In the genomic region with DNA sequence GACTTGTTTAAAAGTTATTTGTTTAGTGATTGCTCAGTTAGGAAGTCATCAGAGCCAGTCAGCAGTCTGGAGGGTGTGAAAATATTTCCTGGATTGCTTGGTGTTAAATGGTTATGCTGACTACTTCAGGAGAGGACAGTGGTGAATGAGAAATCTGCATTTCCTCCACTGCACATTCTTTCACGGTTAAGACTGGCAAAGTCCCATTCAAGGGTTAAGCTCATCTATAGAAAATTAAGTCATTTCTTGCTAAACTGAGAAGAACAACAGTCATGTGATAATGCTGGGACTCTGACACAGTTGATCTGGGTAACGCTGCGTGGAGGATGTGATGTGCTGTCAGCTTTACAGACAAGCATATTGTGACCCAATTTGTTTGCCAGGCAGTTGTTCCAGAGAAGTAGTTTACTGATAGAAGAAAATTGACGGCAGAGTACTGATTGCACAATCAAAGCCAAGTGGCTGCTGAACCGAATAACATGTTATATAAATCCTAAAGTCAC, we compare ENCODE assay signal across 9 cellular contexts.
DNase-seq lines count a peak whose midpoint lies in the region; ATAC-seq, FAIRE-seq and TF ChIP-seq lines count a peak whose summit lies in the region.
"Had no signal": no experiment of that assay in that cellular context is flagged by ENCODE, and none has a peak within 500 bp of the region (broad histone marks: within the 10 kb centered on the region; RNA-seq: fewer than 3 reads in every experiment).

No MANE protein-coding gene starts in this region.

- H3K36me3 ChIP-seq in IMR-90 (ENCODE audit: control insufficient read depth, insufficient read depth, low read length), result no peaks in the 10 kb centered on the region
- H3K36me3 ChIP-seq in body of pancreas (replicated peaks in 1 of 2; ENCODE audit: insufficient read depth in 1 of 2, low read depth in 2 of 2), result no peaks in the 10 kb centered on the region
- no peaks in the 10 kb centered on the region for H3K36me3 ChIP-seq in small intestine (ENCODE audit: control insufficient read depth in 2 of 2, insufficient read depth in 2 of 2, low read length in 2 of 2)

- H3K56ac ChIP-seq in IMR-90 (ENCODE audit: extremely low read depth, insufficient read depth, low read length), result no peak overlapping the region

- WGBS in IMR-90 (ENCODE audit: extremely low coverage in 2 of 2, insufficient read length in 1 of 2), 2 experiments, result 20% methylated on average over 2 of the region's 5 CpGs; no CpG with 5 or more reads in 1 of the 2 experiments
- 8 to 11% methylated on average over 5 of the region's 5 CpGs for WGBS in body of pancreas, 2 donors
- 24 to 32% (median 30%) methylated on average over 5 of the region's 5 CpGs for WGBS in small intestine, 3 donors

- H3K27ac ChIP-seq in IMR-90 (ENCODE audit: insufficient read depth, low read length), result no peak overlapping the region
- peak overlapping the region in 1 of 4 donors; percentile 16 for H3K27ac ChIP-seq in body of pancreas
- H3K27ac ChIP-seq in small intestine (ENCODE audit: low read depth in 1 of 2, low read length in 1 of 2), result peak overlapping the region in 1 of 2 donors; percentile 84

- H3K79me1 ChIP-seq in IMR-90 (ENCODE audit: low read depth in 1 of 2, low read length in 2 of 2), result no peaks in the 10 kb centered on the region

- no peak overlapping the region for H3K4me3 ChIP-seq in IMR-90 (ENCODE audit: insufficient read depth, low read depth, low read length)
- no peak overlapping the region for H3K4me3 ChIP-seq in body of pancreas
- H3K4me3 ChIP-seq in small intestine (ENCODE audit: low read depth in 1 of 2, low read length in 2 of 2), result no peak overlapping the region
- H3K4me3 ChIP-seq: skin epidermis had no signal

- H2AK5ac ChIP-seq in IMR-90 (ENCODE audit: low read depth, low read length), result no peak overlapping the region

- H3K27me3 ChIP-seq in IMR-90 (ENCODE audit: control insufficient read depth, insufficient read depth, low read length) (no peaks in the 10 kb centered on the region), body of pancreas (no peaks in the 10 kb centered on the region), small intestine (ENCODE audit: control insufficient read depth in 2 of 2, insufficient read depth in 2 of 2, low read length in 2 of 2) (no peaks in the 10 kb centered on the region)

- no peak overlapping the region for H3K9ac ChIP-seq in IMR-90 (ENCODE audit: low read depth, low read length)

- dilution Hi-C loops in IMR-90 (cut with HindIII; ENCODE audit: low sequenced_read_pairs, unreplicated experiment), result no loop called here

- FAIRE-seq in small intestine (lab: Jason Lieb, UNC), result no peak

- intact Hi-C loops in IMR-90 (cut with micrococcal nuclease), result no loop called here
- intact Hi-C loops in body of pancreas (cut with DNase I), result no loop called here
- intact Hi-C loops in left ventricle myocardium superior (cut with micrococcal nuclease), result no loop called here

- H4K20me1 ChIP-seq in IMR-90 (ENCODE audit: insufficient read depth, low read length), result no peaks in the 10 kb centered on the region

- peak overlapping the region; percentile 28 for H2AFZ ChIP-seq in IMR-90 (replicated peaks; ENCODE audit: low read length, poor library complexity)

- CTCF ChIA-PET in IMR-90 (lab: Yijun Ruan, JAX), result no interaction called here

- peak overlapping the region; percentile 37 for H3K4me2 ChIP-seq in IMR-90 (ENCODE audit: low read depth, low read length)

- in situ Hi-C loops in IMR-90 (cut with MboI; ENCODE audit: low sequenced_read_pairs), result no loop called here

- H2BK5ac ChIP-seq in IMR-90 (ENCODE audit: low read depth, low read length, poor library complexity, severe bottlenecking), result no peak overlapping the region

- POLR2A ChIA-PET in IMR-90 (lab: Charles Lee; ENCODE audit: unreplicated experiment), result no interaction called here

- H3K14ac ChIP-seq in IMR-90 (replicated peaks; ENCODE audit: low read depth, low read length), result no peak overlapping the region

- BruUV-seq in IMR-90 (replicated peaks; lab: Mats Ljungman, UMichigan), result no TSS peak

- no peak overlapping the region for H2AK9ac ChIP-seq in IMR-90 (replicated peaks; ENCODE audit: low read depth, low read length, poor library complexity)

- no peak overlapping the region for H4K5ac ChIP-seq in IMR-90 (ENCODE audit: low read depth, low read length)

- ATAC-seq in IMR-90 (ENCODE audit: low read depth), result peak; percentile 56
- ATAC-seq in body of pancreas, result peak; percentile 58
- ATAC-seq in left ventricle myocardium superior, result peak; percentile 85
- no peak for ATAC-seq in GM19455 (IDR thresholded peaks at IDR 0.05; ENCODE audit: unreplicated experiment)
- no peak for ATAC-seq in HG03139 (IDR thresholded peaks at IDR 0.05; ENCODE audit: unreplicated experiment)

- no peak overlapping the region for H2BK15ac ChIP-seq in IMR-90 (ENCODE audit: low read depth, low read length)

- TF ChIP-seq POLR2A in IMR-90 (IDR thresholded peaks at IDR 0.05; ENCODE audit: low read depth, low read length) (no peak), body of pancreas (IDR thresholded peaks at IDR 0.05) (no peak)

- TF ChIP-seq CTCF in IMR-90 (conservative IDR thresholded peaks at IDR 0.05; ENCODE audit: low read depth, low read length) (no peak), body of pancreas (IDR thresholded peaks at IDR 0.05) (no peak)

- no peak overlapping the region for H2BK120ac ChIP-seq in IMR-90 (ENCODE audit: low read depth, low read length)

- no peak overlapping the region for H3K18ac ChIP-seq in IMR-90 (ENCODE audit: low read depth, low read length)

- no peak overlapping the region for H2BK20ac ChIP-seq in IMR-90 (ENCODE audit: low read depth, low read length)

- H3K9me3 ChIP-seq in IMR-90 (ENCODE audit: control insufficient read depth, insufficient read depth, low read length) (no peaks in the 10 kb centered on the region), body of pancreas (no peaks in the 10 kb centered on the region), small intestine (ENCODE audit: control insufficient read depth, low read depth) (no peaks in the 10 kb centered on the region)

- no peak overlapping the region for H4K8ac ChIP-seq in IMR-90 (ENCODE audit: low read depth in 2 of 2, low read length in 2 of 2)

- H4K91ac ChIP-seq in IMR-90 (ENCODE audit: insufficient read depth, low read depth, low read length), result no peak overlapping the region

- peak; percentile 28 for DNase-seq in IMR-90
- peak in 1 of 4 donors; percentile 66 for DNase-seq in body of pancreas
- DNase-seq in left ventricle myocardium superior, result no peak
- peak; percentile 21 for DNase-seq in small intestine
- DNase-seq in NCI-H345 treated with DMSO at 0.1 percent for 48 hours (lab: John Stamatoyannopoulos, UW; ENCODE audit: unreplicated experiment), result no peak
- no peak for DNase-seq in NCI-H146 treated with DMSO at 0.1 percent for 48 hours (lab: John Stamatoyannopoulos, UW; ENCODE audit: unreplicated experiment)

- TF ChIP-seq RAD21 in IMR-90 (IDR thresholded peaks at IDR 0.05; ENCODE audit: low read length), result no peak

- peak overlapping the region; percentile 68; the same call in 1 of the 2 replicates for H3K23ac ChIP-seq in IMR-90 (ENCODE audit: low read depth, low read length)

- 0 out of 2 replicates have a peak, but pooled peaks cover 5% of the 10 kb centered on the region for H3K9me1 ChIP-seq in IMR-90 (ENCODE audit: insufficient read depth, low read length)

- H3K4me1 ChIP-seq in IMR-90 (ENCODE audit: control insufficient read depth, insufficient read depth, low read length) (peaks cover 2% of the 10 kb centered on the region; the same call in 1 of the 2 replicates), body of pancreas (peaks cover 12% of the 10 kb centered on the region), small intestine (ENCODE audit: control insufficient read depth in 2 of 2, insufficient read depth in 1 of 2, low read depth in 1 of 2, low read length in 1 of 2) (no peaks in the 10 kb centered on the region)

- H3K4ac ChIP-seq in IMR-90 (ENCODE audit: low read depth, low read length), result no peak overlapping the region

TF ChIP-seq in IMR-90, 13 proteins besides CTCF, POLR2A, EP300 and RAD21:
- TF ChIP-seq CEBPB (IDR thresholded peaks at IDR 0.05; ENCODE audit: low read depth, low read length) (peak; percentile 95), FOS (IDR thresholded peaks at IDR 0.05; ENCODE audit: low read depth, low read length) (no peak)

Comparison
In these comparisons a context has a peak if more than half of its experiments do, and no peak if none do; other contexts are left out.
1. ATAC-seq: peak in IMR-90 (single experiment), body of pancreas (single experiment) and left ventricle myocardium superior (single experiment); none in GM19455 (single experiment) and HG03139 (single experiment).
2. DNase-seq: peak in IMR-90 (single experiment) and small intestine (single experiment); none in left ventricle myocardium superior (single experiment), NCI-H345 treated with DMSO at 0.1 percent for 48 hours (single experiment) and NCI-H146 treated with DMSO at 0.1 percent for 48 hours (single experiment).